16 cellular contexts compared by ENCODE assay signal in the genomic region with DNA sequence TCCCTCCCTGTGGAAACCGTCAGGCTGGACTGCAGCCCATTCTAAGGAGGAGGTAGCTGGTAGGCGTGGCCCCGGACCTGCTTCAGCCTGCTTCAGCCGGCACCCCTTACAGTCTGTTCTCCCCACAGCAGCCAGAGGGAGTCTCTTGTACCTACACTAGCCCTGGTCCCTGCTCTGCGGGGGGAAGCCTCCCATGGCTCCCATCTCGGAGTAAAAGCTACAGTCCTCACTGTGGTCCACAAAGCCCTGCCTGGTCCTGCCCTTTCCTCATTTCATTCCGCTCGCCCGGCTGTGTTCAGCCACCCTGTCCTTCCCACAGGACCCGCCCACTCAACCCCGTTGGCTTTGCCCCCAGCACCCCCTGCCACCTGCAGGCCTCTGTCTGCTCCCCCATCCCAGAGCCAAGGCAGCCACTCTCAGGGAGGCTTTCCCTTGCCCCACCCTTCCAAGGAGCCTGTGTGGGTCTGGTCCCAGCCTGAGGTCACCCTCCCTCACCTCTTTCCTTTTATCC. TPM values are rescaled to one million over a fixed set of nuclear protein-coding genes. Genes with fewer than 3 reads are reported as not detected.
A peak's percentile ranks its signal among the peaks of the same experiment; 100 is the strongest.
DNase-seq lines count a peak whose midpoint lies in the region; ATAC-seq, FAIRE-seq and TF ChIP-seq lines count a peak whose summit lies in the region.
"Had no signal": no experiment of that assay in that cellular context is flagged by ENCODE, and none has a peak within 500 bp of the region (broad histone marks: within the 10 kb centered on the region; RNA-seq: fewer than 3 reads in every experiment).

No MANE protein-coding gene starts in this region.

- H3K27ac ChIP-seq in H1 (ENCODE audit: low read depth, low read length) (no peak overlapping the region), neuronal stem cell (replicated peaks; ENCODE audit: low read length) (no peak overlapping the region), trophoblast cell (ENCODE audit: low read depth, low read length) (no peak overlapping the region)
- no peak overlapping the region for H3K27ac ChIP-seq in naive thymus-derived CD4-positive, alpha-beta T cell (ENCODE audit: low read depth, low read length)
- H3K27ac ChIP-seq: heart right ventricle, parathyroid adenoma had no signal

- no peak overlapping the region for H4K91ac ChIP-seq in H1 (replicated peaks; ENCODE audit: insufficient read length, low read length)
- no peak overlapping the region for H4K91ac ChIP-seq in neuronal stem cell (ENCODE audit: low read depth, low read length, poor library complexity)
- no peak overlapping the region for H4K91ac ChIP-seq in trophoblast cell (ENCODE audit: low read depth, low read length)

- H3K14ac ChIP-seq in H1 (ENCODE audit: insufficient read length): no peak overlapping the region
- no peak overlapping the region for H3K14ac ChIP-seq in neuronal stem cell (ENCODE audit: low read length)
- H3K14ac ChIP-seq in trophoblast cell (ENCODE audit: low read length): no peak overlapping the region

- no peak for ATAC-seq in naive thymus-derived CD4-positive, alpha-beta T cell

- H3K27me3 ChIP-seq in H1 (replicated peaks in 1 of 4; ENCODE audit: control insufficient read depth in 3 of 4, extremely low read depth in 1 of 4, insufficient read depth in 3 of 4, low read length in 3 of 4) (peaks cover 0 to 2% (median 0%) of the 10 kb centered on the region in 4 experiments; a peak in 2 of 7 replicates), neuronal stem cell (ENCODE audit: control insufficient read depth in 3 of 3, insufficient read depth in 3 of 3, low read depth in 1 of 3, low read length in 3 of 3) (peaks cover 0 to under 1% (median 0%) of the 10 kb centered on the region in 3 experiments), trophoblast cell (ENCODE audit: insufficient read depth, low read length) (no peaks in the 10 kb centered on the region)
- no peaks in the 10 kb centered on the region for H3K27me3 ChIP-seq in naive thymus-derived CD4-positive, alpha-beta T cell (ENCODE audit: control insufficient read depth in 2 of 2, insufficient read depth in 2 of 2, low read length in 2 of 2)

- no peak overlapping the region for H4K12ac ChIP-seq in trophoblast cell (ENCODE audit: low read depth, low read length)

- H3K9ac ChIP-seq in H1 (replicated peaks in 1 of 4; ENCODE audit: extremely low read depth in 1 of 4, low read depth in 3 of 4, low read length in 3 of 4) (no peak overlapping the region; a peak in 1 of 7 replicates), neuronal stem cell (ENCODE audit: low read depth, low read length, poor library complexity) (no peak overlapping the region), trophoblast cell (ENCODE audit: low read length) (no peak overlapping the region)
- H3K9ac ChIP-seq: parathyroid adenoma had no signal

- H4K8ac ChIP-seq in H1 (ENCODE audit: extremely low read depth, insufficient read depth, low read length) (peak overlapping the region; percentile 91; the same call in 1 of the 2 replicates), neuronal stem cell (ENCODE audit: low read depth, low read length) (no peak overlapping the region), trophoblast cell (ENCODE audit: low read depth, low read length) (no peak overlapping the region)

- peaks cover 0 to 9% (median 3%) of the 10 kb centered on the region in 11 donors for H3K9me3 Mint-ChIP-seq in naive thymus-derived CD4-positive, alpha-beta T cell
- H3K9me3 Mint-ChIP-seq: activated naive CD4-positive, alpha-beta T cell treated with anti-CD3 and anti-CD28 coated beads, Interleukin-2, amount 10 ng/mL, durations not matched to agents 7 days and 5 days; stimulated activated naive CD8-positive, alpha-beta T cell treated with anti-CD3 and anti-CD28 coated beads, Interleukin-15, Interleukin-2, amounts not matched to agents 100 ng/mL and 50 ng/mL, for 24 hours had no signal

- peaks cover 2% of the 10 kb centered on the region in 2 experiments for H4K20me1 ChIP-seq in H1 (replicated peaks in 1 of 2; ENCODE audit: control insufficient read depth in 1 of 2, insufficient read depth in 2 of 2, low read length in 2 of 2)

- CTCF ChIA-PET in H1 (lab: Charles Lee; ENCODE audit: partially characterized antibody): interaction anchor here (0.6 to 17.0 kb wide), 12 partner anchors 11 to 248 kb away, joined by 3 to 250 read pairs (median 4); no protein-coding TSS in a partner anchor
- CTCF ChIA-PET in naive thymus-derived CD4-positive, alpha-beta T cell (lab: Charles Lee): interaction anchor here (1.3 kb wide), 1 partner anchor 10 kb away, joined by 3 read pairs; no protein-coding TSS in a partner anchor

- H3K4me3 ChIP-seq in H1 (ENCODE audit: extremely low read depth in 1 of 4, insufficient read depth in 2 of 4, low read depth in 3 of 4, low read length in 4 of 4) (no peak overlapping the region), neuronal stem cell (ENCODE audit: low read length in 2 of 2) (no peak overlapping the region), trophoblast cell (ENCODE audit: low read depth, low read length) (no peak overlapping the region)
- no peak overlapping the region for H3K4me3 ChIP-seq in naive thymus-derived CD4-positive, alpha-beta T cell (ENCODE audit: low read length)

- H2BK5ac ChIP-seq in H1 (ENCODE audit: low read depth, low read length): no peak overlapping the region
- H2BK5ac ChIP-seq in neuronal stem cell (ENCODE audit: low read length): no peak overlapping the region
- H2BK5ac ChIP-seq in trophoblast cell (ENCODE audit: low read depth, low read length, poor library complexity): no peak overlapping the region

- H3K4me1 ChIP-seq in H1 (replicated peaks in 1 of 4; ENCODE audit: control insufficient read depth in 3 of 4, insufficient read depth in 4 of 4, low read length in 3 of 4) (peaks cover 0 to 14% (median 8%) of the 10 kb centered on the region in 4 experiments; a peak in 6 of 7 replicates), neuronal stem cell (ENCODE audit: control insufficient read depth in 2 of 2, insufficient read depth in 1 of 2, low read depth in 1 of 2, low read length in 2 of 2) (peaks cover under 1 to 5% of the 10 kb centered on the region in 2 donors), trophoblast cell (ENCODE audit: control insufficient read depth in 1 of 2, insufficient read depth in 2 of 2, low read length in 2 of 2) (peaks cover under 1% of the 10 kb centered on the region in 2 experiments)
- H3K4me1 ChIP-seq in naive thymus-derived CD4-positive, alpha-beta T cell (ENCODE audit: control insufficient read depth in 2 of 2, insufficient read depth in 2 of 2, low read length in 2 of 2): peaks cover 0 to 11% of the 10 kb centered on the region in 2 donors

- intact Hi-C loops in naive thymus-derived CD4-positive, alpha-beta T cell (cut with micrococcal nuclease): no loop called here

- H3K4me1 Mint-ChIP-seq in naive thymus-derived CD4-positive, alpha-beta T cell: peaks cover 12 to 21% (median 17%) of the 10 kb centered on the region in 7 donors

- H3K23ac ChIP-seq in H1 (ENCODE audit: insufficient read length) (no peak overlapping the region), neuronal stem cell (ENCODE audit: low read depth, low read length, poor library complexity) (no peak overlapping the region), trophoblast cell (ENCODE audit: low read length) (no peak overlapping the region)

- no peak for TF ChIP-seq RAD21 in H1 (IDR thresholded peaks at IDR 0.05 in 1 of 2, conservative IDR thresholded peaks at IDR 0.05 in 1 of 2; ENCODE audit: low read depth in 2 of 2, low read length in 2 of 2)

- H2BK120ac ChIP-seq in H1 (replicated peaks; ENCODE audit: low read depth, low read length): no peak overlapping the region
- no peak overlapping the region for H2BK120ac ChIP-seq in neuronal stem cell (ENCODE audit: low read depth, low read length)
- H2BK120ac ChIP-seq in trophoblast cell (ENCODE audit: insufficient read depth, low read length, poor library complexity): no peak overlapping the region

- H2BK12ac ChIP-seq in H1 (ENCODE audit: low read depth, low read length) (0 out of 2 replicates have a peak overlapping the region, but pooled peaks have one; percentile 9), neuronal stem cell (ENCODE audit: low read length) (no peak overlapping the region), trophoblast cell (ENCODE audit: low read length) (no peak overlapping the region)

- peaks cover 0 to 3% (median 0%) of the 10 kb centered on the region in 5 donors for H3K36me3 Mint-ChIP-seq in naive thymus-derived CD4-positive, alpha-beta T cell

- peak; percentile 11 for DNase-seq in COR-L47 (lab: John Stamatoyannopoulos, UW)
- peak; percentile 66 for DNase-seq in NCI-H2029 (lab: John Stamatoyannopoulos, UW)
- no peak for DNase-seq in H1 (ENCODE audit: low read depth in 1 of 2, low spot score in 2 of 2)
- DNase-seq in neuronal stem cell (ENCODE audit: low spot score): no peak
- DNase-seq in naive thymus-derived CD4-positive, alpha-beta T cell: no peak
- DNase-seq in trophoblast cell: no peak
- no peak for DNase-seq in cortex of kidney (lab: John Stamatoyannopoulos, UW)
- DNase-seq in activated CD4-positive, alpha-beta T cell treated with anti-CD3 and anti-CD28 coated beads, Interleukin-2, amount 50 U/mL, for 48 hours: no peak
- DNase-seq: activated CD8-positive, alpha-beta memory T cell treated with anti-CD3 and anti-CD28 coated beads, Interleukin-2, amount 50 U/mL, for 4 hours; activated naive CD4-positive, alpha-beta T cell treated with anti-CD3 and anti-CD28 coated beads, Interleukin-2, amount 10 ng/mL, durations not matched to agents 7 days and 5 days; heart right ventricle; NCI-H1694; T-helper 2 cell had no signal

- H3K9me3 ChIP-seq in H1 (ENCODE audit: insufficient read depth in 2 of 2, low read depth in 1 of 2, low read length in 1 of 2) (no peaks in the 10 kb centered on the region), neuronal stem cell (replicated peaks in 1 of 2; ENCODE audit: control insufficient read depth in 2 of 2, insufficient read depth in 1 of 2, low read depth in 1 of 2, low read length in 2 of 2) (peaks cover 0 to 5% of the 10 kb centered on the region in 2 donors), trophoblast cell (ENCODE audit: insufficient read depth, low read depth, low read length) (no peaks in the 10 kb centered on the region)
- H3K9me3 ChIP-seq in naive thymus-derived CD4-positive, alpha-beta T cell (ENCODE audit: control insufficient read depth in 2 of 3, low read length in 3 of 3): no peaks in the 10 kb centered on the region
- H3K9me3 ChIP-seq: heart right ventricle had no signal

- POLR2A ChIA-PET in H1 (lab: Charles Lee; ENCODE audit: partially characterized antibody): interaction anchor here (1.0 to 2.7 kb wide), 5 partner anchors 11 to 56 kb away, joined by 3 to 7 read pairs (median 4); no protein-coding TSS in a partner anchor
- POLR2A ChIA-PET in naive thymus-derived CD4-positive, alpha-beta T cell (lab: Charles Lee): interaction anchor here (1.1 kb wide), 1 partner anchor 27 kb away, joined by 3 read pairs; the partner anchor contains the start of gene CCDC61

- no peak overlapping the region for H3K56ac ChIP-seq in H1 (replicated peaks; ENCODE audit: insufficient read length, low read depth, low read length)

- 79% methylated on average over 11 of the region's 11 CpGs; no CpG with 5 or more reads in 1 of the 2 experiments for WGBS in H1 (ENCODE audit: extremely low coverage in 1 of 2, insufficient coverage in 1 of 2, insufficient read length in 1 of 2, insufficient replicate concordance in 2 of 2, low coverage in 1 of 2, low lambda C conversion rate in 2 of 2, missing lambda C conversion rate in 1 of 2), 2 experiments
- no CpG with 5 or more reads among the region's 11 CpGs for WGBS in neuronal stem cell (ENCODE audit: extremely low coverage in 2 of 2, insufficient read length in 2 of 2, insufficient replicate concordance in 1 of 2), 2 donors
- WGBS in trophoblast cell (ENCODE audit: extremely low coverage, insufficient coverage, insufficient read length): no CpG with 5 or more reads among the region's 11 CpGs

- H4K5ac ChIP-seq in H1 (ENCODE audit: insufficient read length, low read depth, low read length): no peak overlapping the region

- no peaks in the 10 kb centered on the region for H3K79me2 ChIP-seq in H1 (ENCODE audit: control insufficient read depth in 1 of 2, insufficient read depth in 2 of 2, low read length in 2 of 2)
- H3K79me2 ChIP-seq in trophoblast cell (ENCODE audit: control insufficient read depth, insufficient read depth, low read length, poor library complexity): no peaks in the 10 kb centered on the region
- H3K79me2 ChIP-seq: parathyroid adenoma had no signal

- H2BK20ac ChIP-seq in H1 (ENCODE audit: low read length): no peak overlapping the region

- H3K4ac ChIP-seq in H1 (replicated peaks; ENCODE audit: insufficient read length, low read depth, low read length) (no peak overlapping the region), neuronal stem cell (ENCODE audit: low read length) (no peak overlapping the region), trophoblast cell (ENCODE audit: low read depth, low read length) (no peak overlapping the region)

- H2AFZ ChIP-seq in H1 (ENCODE audit: low read length) (no peak overlapping the region), neuronal stem cell (ENCODE audit: low read length) (no peak overlapping the region), trophoblast cell (ENCODE audit: insufficient read depth, low read length, poor library complexity) (no peak overlapping the region)
- H2AFZ ChIP-seq: parathyroid adenoma had no signal

- no peak for TF ChIP-seq POLR2A in H1 (IDR thresholded peaks at IDR 0.05; ENCODE audit: control extremely low read depth in 1 of 2, low read depth in 2 of 2, low read length in 2 of 2)

- FAIRE-seq in H1 (lab: Jason Lieb, UNC): no peak

- TF ChIP-seq EP300 in H1 (IDR thresholded peaks at IDR 0.05; ENCODE audit: borderline replicate concordance in 1 of 2, low read depth in 2 of 2, low read length in 2 of 2): no peak

- H3K4me3 Mint-ChIP-seq in naive thymus-derived CD4-positive, alpha-beta T cell: no peak overlapping the region
- H3K4me3 Mint-ChIP-seq: activated naive CD4-positive, alpha-beta T cell treated with anti-CD3 and anti-CD28 coated beads, Interleukin-2, amount 10 ng/mL, durations not matched to agents 7 days and 5 days; stimulated activated naive CD8-positive, alpha-beta T cell treated with anti-CD3 and anti-CD28 coated beads, Interleukin-15, Interleukin-2, amounts not matched to agents 100 ng/mL and 50 ng/mL, for 24 hours had no signal

- no peak overlapping the region for H3K27ac Mint-ChIP-seq in naive thymus-derived CD4-positive, alpha-beta T cell
- H3K27ac Mint-ChIP-seq: activated naive CD4-positive, alpha-beta T cell treated with anti-CD3 and anti-CD28 coated beads, Interleukin-2, amount 10 ng/mL, durations not matched to agents 7 days and 5 days; stimulated activated naive CD8-positive, alpha-beta T cell treated with anti-CD3 and anti-CD28 coated beads, Interleukin-15, Interleukin-2, amounts not matched to agents 100 ng/mL and 50 ng/mL, for 24 hours had no signal

- H3K23me2 ChIP-seq in H1 (ENCODE audit: low read depth, low read length): peaks cover under 1% of the 10 kb centered on the region; the same call in 1 of the 2 replicates

- H3K36me3 ChIP-seq in H1 (ENCODE audit: control insufficient read depth in 2 of 4, insufficient read depth in 4 of 4, low read length in 3 of 4): no peaks in the 10 kb centered on the region; a peak in 2 of 8 replicates
- H3K36me3 ChIP-seq in neuronal stem cell (replicated peaks in 1 of 2; ENCODE audit: control insufficient read depth in 2 of 2, insufficient read depth in 2 of 2, low read length in 2 of 2): peaks cover 8 to 17% of the 10 kb centered on the region in 2 donors
- H3K36me3 ChIP-seq in naive thymus-derived CD4-positive, alpha-beta T cell (ENCODE audit: control insufficient read depth in 2 of 3, insufficient read depth in 3 of 3, low read length in 3 of 3): no peaks in the 10 kb centered on the region
- peaks cover 4 to 9% of the 10 kb centered on the region in 2 experiments for H3K36me3 ChIP-seq in trophoblast cell (ENCODE audit: control insufficient read depth in 1 of 2, insufficient read depth in 2 of 2, low read length in 2 of 2)

- no peak overlapping the region for H3K18ac ChIP-seq in H1 (ENCODE audit: extremely low read depth, low read length)
- peak overlapping the region; percentile 5 for H3K18ac ChIP-seq in neuronal stem cell (ENCODE audit: low read length)
- H3K18ac ChIP-seq in trophoblast cell (ENCODE audit: low read length): no peak overlapping the region

- H2AK5ac ChIP-seq in H1 (ENCODE audit: low read depth, low read length) (no peak overlapping the region), neuronal stem cell (ENCODE audit: low read depth, low read length) (peak overlapping the region; percentile 15), trophoblast cell (ENCODE audit: low read length) (no peak overlapping the region)

- peaks cover 11 to 27% (median 22%) of the 10 kb centered on the region in 5 donors for H3K27me3 Mint-ChIP-seq in naive thymus-derived CD4-positive, alpha-beta T cell

- H3K4me2 ChIP-seq in H1 (ENCODE audit: insufficient read depth in 1 of 2, low read depth in 2 of 2, low read length in 2 of 2): no peak overlapping the region
- no peak overlapping the region for H3K4me2 ChIP-seq in neuronal stem cell (ENCODE audit: insufficient read depth, low read length, poor library complexity, severe bottlenecking)
- H3K4me2 ChIP-seq in trophoblast cell (ENCODE audit: low read length): no peak overlapping the region

- H2BK15ac ChIP-seq in H1 (ENCODE audit: low read length): peak overlapping the region; percentile 12; the same call in 1 of the 2 replicates
- no peak overlapping the region for H2BK15ac ChIP-seq in neuronal stem cell (ENCODE audit: low read length)

- H3K79me1 ChIP-seq in H1 (ENCODE audit: low read depth, low read length) (no peaks in the 10 kb centered on the region), neuronal stem cell (ENCODE audit: low read depth, low read length) (peaks cover 2% of the 10 kb centered on the region), trophoblast cell (ENCODE audit: low read length) (no peaks in the 10 kb centered on the region)

- TF ChIP-seq CTCF in H1 (IDR thresholded peaks at IDR 0.05; ENCODE audit: control extremely low read depth in 1 of 3, insufficient read depth in 1 of 3, low read depth in 1 of 3, low read length in 3 of 3): peak; percentile 20 to 43 (median 39)

RNA-seq across cellular contexts. Expression of gene PGLYRP1, which starts 1.3 kb away (rescaled TPM):
- total RNA-seq in H1 (2021; fragmentation: NEBNext Ultra II Directional; extraction: Animal tissue kit (Norgen Biotek cat#: 25700)): not detected in 2 replicates
- polyA plus RNA-seq in H1 (2011; rRNA removed): not detected in 2 replicates
- polyA plus RNA-seq in H1 (2011; cell fraction: cytosol; rRNA removed): 0.17 TPM
- polyA plus RNA-seq in H1 (2011; cell fraction: nucleus; rRNA removed): not detected
- polyA plus RNA-seq in H1 (2012, experiment 1 of 2): 0.40 to 1.1 TPM (median 1.0 TPM) in 3 of 4 replicates, not detected in the other
- polyA plus RNA-seq in H1 (2012, experiment 2 of 2): not detected
- not detected for polyA plus RNA-seq in H1 (2013, experiment 1 of 2)
- 0.07 TPM for polyA plus RNA-seq in H1 (2013, experiment 2 of 2)
- not detected in 2 replicates for polyA minus RNA-seq in H1 (2011; rRNA and poly(A)+ RNA removed)
- not detected for polyA minus RNA-seq in H1 (2011; cell fraction: cytosol; rRNA and poly(A)+ RNA removed)
- not detected for polyA minus RNA-seq in H1 (2011; cell fraction: nucleus; rRNA and poly(A)+ RNA removed)
- polyA plus RNA-seq in neuronal stem cell (2013, experiment 1 of 2): not detected
- polyA plus RNA-seq in neuronal stem cell (2013, experiment 2 of 2): 0.06 TPM
- not detected for total RNA-seq in naive thymus-derived CD4-positive, alpha-beta T cell
- not detected for polyA plus RNA-seq in naive thymus-derived CD4-positive, alpha-beta T cell
- not detected in 2 replicates for polyA plus RNA-seq in trophoblast cell (2013)
- total RNA-seq: dermis microvascular lymphatic vessel endothelial cell had no signal

RNA-seq across cellular contexts. Expression of gene IGFL4, which starts 19.2 kb away (rescaled TPM):
- 0.11 TPM in 1 of 2 replicates, not detected in the other for total RNA-seq in H1 (2021; fragmentation: NEBNext Ultra II Directional; extraction: Animal tissue kit (Norgen Biotek cat#: 25700))
- polyA plus RNA-seq in H1 (2011; rRNA removed): 0.05 TPM in 2 replicates
- 0.34 TPM for polyA plus RNA-seq in H1 (2011; cell fraction: cytosol; rRNA removed)
- 0.54 TPM for polyA plus RNA-seq in H1 (2011; cell fraction: nucleus; rRNA removed)
- polyA plus RNA-seq in H1 (2012, experiment 1 of 2): 0.28 to 0.57 TPM (median 0.37 TPM) in 4 replicates
- polyA plus RNA-seq in H1 (2012, experiment 2 of 2): not detected
- polyA plus RNA-seq in H1 (2013, experiment 1 of 2): 0.24 TPM
- 0.17 TPM for polyA plus RNA-seq in H1 (2013, experiment 2 of 2)
- polyA minus RNA-seq in H1 (2011; rRNA and poly(A)+ RNA removed): 0.13 TPM in 1 of 2 replicates, not detected in the other
- polyA minus RNA-seq in H1 (2011; cell fraction: cytosol; rRNA and poly(A)+ RNA removed): not detected
- polyA minus RNA-seq in H1 (2011; cell fraction: nucleus; rRNA and poly(A)+ RNA removed): 1.00 TPM
- polyA plus RNA-seq in neuronal stem cell (2013, experiment 1 of 2): 0.61 TPM
- polyA plus RNA-seq in neuronal stem cell (2013, experiment 2 of 2): 0.73 TPM
- not detected for total RNA-seq in naive thymus-derived CD4-positive, alpha-beta T cell
- not detected for polyA plus RNA-seq in naive thymus-derived CD4-positive, alpha-beta T cell
- 0.04 and 0.10 TPM in 2 replicates for polyA plus RNA-seq in trophoblast cell (2013)
- total RNA-seq: dermis microvascular lymphatic vessel endothelial cell, heart right ventricle had no signal
- polyA plus RNA-seq: heart right ventricle had no signal

RNA-seq across cellular contexts. Expression of gene CCDC61, which starts 26.3 kb away (rescaled TPM):
- 16.1 and 17.4 TPM in 2 replicates for total RNA-seq in H1 (2021; fragmentation: NEBNext Ultra II Directional; extraction: Animal tissue kit (Norgen Biotek cat#: 25700))
- 7.8 and 11.5 TPM in 2 replicates for polyA plus RNA-seq in H1 (2011; rRNA removed)
- 10.1 TPM for polyA plus RNA-seq in H1 (2011; cell fraction: cytosol; rRNA removed)
- 28.3 TPM for polyA plus RNA-seq in H1 (2011; cell fraction: nucleus; rRNA removed)
- polyA plus RNA-seq in H1 (2012, experiment 1 of 2): 8.6 to 11.4 TPM (median 10.5 TPM) in 4 replicates
- polyA plus RNA-seq in H1 (2012, experiment 2 of 2): 7.5 TPM
- 7.2 TPM for polyA plus RNA-seq in H1 (2013, experiment 1 of 2)
- polyA plus RNA-seq in H1 (2013, experiment 2 of 2): 7.1 TPM
- polyA minus RNA-seq in H1 (2011; rRNA and poly(A)+ RNA removed): 4.9 and 6.1 TPM in 2 replicates
- 11.1 TPM for polyA minus RNA-seq in H1 (2011; cell fraction: cytosol; rRNA and poly(A)+ RNA removed)
- polyA minus RNA-seq in H1 (2011; cell fraction: nucleus; rRNA and poly(A)+ RNA removed): 36.0 TPM
- polyA plus RNA-seq in neuronal stem cell (2013, experiment 1 of 2): 4.5 TPM
- 5.1 TPM for polyA plus RNA-seq in neuronal stem cell (2013, experiment 2 of 2)
- 10 to 100 TPM; 15.5 to 35.8 (median 25.3) TPM for total RNA-seq in naive thymus-derived CD4-positive, alpha-beta T cell
- 10 to 100 TPM; 10.1 to 12.9 TPM for polyA plus RNA-seq in naive thymus-derived CD4-positive, alpha-beta T cell
- 4.0 and 4.3 TPM in 2 replicates for polyA plus RNA-seq in trophoblast cell (2013)

RNA-seq across cellular contexts. Expression of gene NOVA2, which starts 47.9 kb away (rescaled TPM):
- total RNA-seq in H1 (2021; fragmentation: NEBNext Ultra II Directional; extraction: Animal tissue kit (Norgen Biotek cat#: 25700)): 22.7 and 24.6 TPM in 2 replicates
- polyA plus RNA-seq in H1 (2011; rRNA removed): 3.2 and 4.5 TPM in 2 replicates
- 2.7 TPM for polyA plus RNA-seq in H1 (2011; cell fraction: cytosol; rRNA removed)
- polyA plus RNA-seq in H1 (2011; cell fraction: nucleus; rRNA removed): 4.4 TPM
- 11.1 to 12.7 TPM (median 11.8 TPM) in 4 replicates for polyA plus RNA-seq in H1 (2012, experiment 1 of 2)
- 10.4 TPM for polyA plus RNA-seq in H1 (2012, experiment 2 of 2)
- polyA plus RNA-seq in H1 (2013, experiment 1 of 2): 8.0 TPM
- 7.7 TPM for polyA plus RNA-seq in H1 (2013, experiment 2 of 2)
- polyA minus RNA-seq in H1 (2011; rRNA and poly(A)+ RNA removed): 6.2 and 7.1 TPM in 2 replicates
- 10.1 TPM for polyA minus RNA-seq in H1 (2011; cell fraction: cytosol; rRNA and poly(A)+ RNA removed)
- polyA minus RNA-seq in H1 (2011; cell fraction: nucleus; rRNA and poly(A)+ RNA removed): 4.7 TPM
- polyA plus RNA-seq in neuronal stem cell (2013, experiment 1 of 2): 12.8 TPM
- polyA plus RNA-seq in neuronal stem cell (2013, experiment 2 of 2): 13.4 TPM
- under 1 TPM in 1 of 5 experiments, not detected in 4; 0.19 TPM for total RNA-seq in naive thymus-derived CD4-positive, alpha-beta T cell
- polyA plus RNA-seq in naive thymus-derived CD4-positive, alpha-beta T cell: not detected
- under 0.01 and 0.01 TPM in 2 replicates for polyA plus RNA-seq in trophoblast cell (2013)

Comparison
In these comparisons a context has a peak if more than half of its experiments do, and no peak if none do; other contexts are left out.
1. DNase-seq: peak in COR-L47 (single experiment) and NCI-H2029 (single experiment); none in H1 (0 of 2), neuronal stem cell (single experiment), naive thymus-derived CD4-positive, alpha-beta T cell (0 of 9), trophoblast cell (0 of 2), cortex of kidney (single experiment) and activated CD4-positive, alpha-beta T cell treated with anti-CD3 and anti-CD28 coated beads, Interleukin-2, amount 50 U/mL, for 48 hours (0 of 2).